11 cellular contexts compared by ENCODE assay signal in genomic region chr3:186609247-186609868, GRCh38. TPM values are rescaled to one million over a fixed set of nuclear protein-coding genes. Genes with fewer than 3 reads are reported as not detected.
A peak's percentile ranks its signal among the peaks of the same experiment; 100 is the strongest.
DNase-seq lines count a peak whose midpoint lies in the region; ATAC-seq and TF ChIP-seq lines count a peak whose summit lies in the region.
"Had no signal": no experiment of that assay in that cellular context is flagged by ENCODE, and none has a peak within 500 bp of the region (broad histone marks: within the 10 kb centered on the region; RNA-seq: fewer than 3 reads in every experiment).

No MANE protein-coding gene starts in this region.

- BruUV-seq in PC-9 (replicated peaks; lab: Mats Ljungman, UMichigan) = no TSS peak

- H3K9me2 ChIP-seq in PC-9 (ENCODE audit: insufficient read depth) = no peaks in the 10 kb centered on the region

- H3K27ac ChIP-seq in PC-9 = no peak overlapping the region
- H3K27ac ChIP-seq in foreskin keratinocyte = no peak overlapping the region

- H3K36me3 ChIP-seq in PC-9 (ENCODE audit: low read depth) = no peaks in the 10 kb centered on the region
- H3K36me3 ChIP-seq: HAP-1 had no signal

- H4K20me1 ChIP-seq in PC-9 (ENCODE audit: insufficient read depth) = no peaks in the 10 kb centered on the region

- H2AFZ ChIP-seq in PC-9 = no peak overlapping the region

- POLR2A ChIA-PET in PC-9 (lab: Charles Lee; ENCODE audit: unreplicated experiment) = no interaction called here

- H3K9me3 ChIP-seq in PC-9 (ENCODE audit: insufficient read depth, low read depth) = no peaks in the 10 kb centered on the region
- H3K9me3 ChIP-seq: HAP-1 had no signal

- TF ChIP-seq CTCF in GM12875 (IDR thresholded peaks at IDR 0.05; ENCODE audit: borderline replicate concordance, insufficient read depth, low read depth, low read length) = peak; percentile 40; the same call in 1 of the 2 replicates
- peak; percentile 45; the same call in 1 of the 2 replicates for TF ChIP-seq CTCF in PC-9 (conservative IDR thresholded peaks at IDR 0.05)
- peak; percentile 86 for TF ChIP-seq CTCF in foreskin keratinocyte (conservative IDR thresholded peaks at IDR 0.05)

- DNase-seq in AG20443 (ENCODE audit: low spot score) (peak; percentile 20), PC-9 (peak in 1 of 2 experiments; percentile 42), foreskin keratinocyte (peak; percentile 67 to 80), T-helper 1 cell (no peak), NCI-H2081 treated with DMSO at 0.1 percent for 48 hours (lab: John Stamatoyannopoulos, UW) (no peak)
- DNase-seq in activated CD4-positive, alpha-beta T cell treated with anti-CD3 and anti-CD28 coated beads, Interleukin-2, amount 50 U/mL, for 1 hour = no peak
- DNase-seq: NCI-H1105 treated with DMSO at 0.1 percent for 48 hours had no signal

- H3F3A ChIP-seq in PC-9 (ENCODE audit: insufficient read depth, low read depth) = no peaks in the 10 kb centered on the region

- intact Hi-C loops in PC-9 (cut with micrococcal nuclease; ENCODE audit: unreplicated experiment) = no loop called here

- no peak overlapping the region for H3K4me2 ChIP-seq in PC-9

- H3K4me3 ChIP-seq in GM12875 (ENCODE audit: low read depth, low read length) (no peak overlapping the region), PC-9 (no peak overlapping the region)
- H3K4me3 ChIP-seq: HAP-1 had no signal

- peak; percentile 81 for ATAC-seq in foreskin keratinocyte
- no peak for ATAC-seq in HG02763 (IDR thresholded peaks at IDR 0.05; ENCODE audit: unreplicated experiment)
- ATAC-seq: activated CD4-positive, CD25-positive, alpha-beta regulatory T cell treated with anti-CD3 and anti-CD28 coated beads, Interleukin-2, amount 50 U/mL, for 24 hours had no signal

- CTCF ChIA-PET in PC-9 (lab: Charles Lee) = interaction anchor here (0.6 to 1.7 kb wide), 4 partner anchors 13 to 293 kb away, joined by 3 to 7 read pairs (median 3); no protein-coding TSS in a partner anchor

- H3K4me1 ChIP-seq in PC-9 (replicated peaks; ENCODE audit: insufficient read depth) (peaks cover 9% of the 10 kb centered on the region), foreskin keratinocyte (peaks cover 3% of the 10 kb centered on the region)
- H3K4me1 ChIP-seq: HAP-1 had no signal

- H3K27me3 ChIP-seq in PC-9 (ENCODE audit: insufficient read depth, low read depth) = no peaks in the 10 kb centered on the region
- H3K27me3 ChIP-seq in foreskin keratinocyte = no peaks in the 10 kb centered on the region

- H3K79me2 ChIP-seq in PC-9 (ENCODE audit: low read depth) = no peaks in the 10 kb centered on the region

RNA-seq across cellular contexts. Expression of gene AHSG, which starts 3.5 kb away (rescaled TPM):
- not detected in 2 replicates for total RNA-seq in PC-9 (2021)
- 0.21 TPM in 1 of 2 replicates, not detected in the other for total RNA-seq in foreskin keratinocyte
- 0.17 and 0.26 TPM in 2 replicates for polyA plus RNA-seq in foreskin keratinocyte

RNA-seq across cellular contexts. Expression of gene FETUB, which starts 30.8 kb away (rescaled TPM):
- total RNA-seq in PC-9 (2021) = not detected in 2 replicates
- total RNA-seq in foreskin keratinocyte = 0.07 TPM in 1 of 2 replicates, not detected in the other
- not detected in 2 replicates for polyA plus RNA-seq in foreskin keratinocyte

RNA-seq across cellular contexts. Expression of gene DNAJB11, which starts 38.8 kb away (rescaled TPM):
- total RNA-seq in PC-9 (2021) (53.8 and 71.3 TPM in 2 replicates), foreskin keratinocyte (80.8 and 83.7 TPM in 2 replicates)
- polyA plus RNA-seq in foreskin keratinocyte = 71.6 and 79.9 TPM in 2 replicates

RNA-seq across cellular contexts. Expression of gene TBCCD1, which starts 42.2 kb away (rescaled TPM):
- total RNA-seq in PC-9 (2021) = 11.1 and 16.2 TPM in 2 replicates
- 11.9 and 14.0 TPM in 2 replicates for total RNA-seq in foreskin keratinocyte
- 4.6 and 6.7 TPM in 2 replicates for polyA plus RNA-seq in foreskin keratinocyte

RNA-seq across cellular contexts. Expression of gene HRG, which starts 56.5 kb away (rescaled TPM):
- 0.58 and 1.3 TPM in 2 replicates for total RNA-seq in PC-9 (2021)
- 0.04 TPM in 1 of 2 replicates, not detected in the other for total RNA-seq in foreskin keratinocyte
- not detected in 2 replicates for polyA plus RNA-seq in foreskin keratinocyte

Comparison
In these comparisons a context has a peak if more than half of its experiments do, and no peak if none do; other contexts are left out.
1. DNase-seq: peak in AG20443 (single experiment) and foreskin keratinocyte (2 of 2); none in activated CD4-positive, alpha-beta T cell treated with anti-CD3 and anti-CD28 coated beads, Interleukin-2, amount 50 U/mL, for 1 hour (single experiment), T-helper 1 cell (0 of 5) and NCI-H2081 treated with DMSO at 0.1 percent for 48 hours (single experiment).
2. Peak in every context shown above with its lines, with median percentiles within 50 percentile points of each other: CTCF ChIP-seq.